Comparison of ENCODE assay signal across 11 cellular contexts in the genomic region with DNA sequence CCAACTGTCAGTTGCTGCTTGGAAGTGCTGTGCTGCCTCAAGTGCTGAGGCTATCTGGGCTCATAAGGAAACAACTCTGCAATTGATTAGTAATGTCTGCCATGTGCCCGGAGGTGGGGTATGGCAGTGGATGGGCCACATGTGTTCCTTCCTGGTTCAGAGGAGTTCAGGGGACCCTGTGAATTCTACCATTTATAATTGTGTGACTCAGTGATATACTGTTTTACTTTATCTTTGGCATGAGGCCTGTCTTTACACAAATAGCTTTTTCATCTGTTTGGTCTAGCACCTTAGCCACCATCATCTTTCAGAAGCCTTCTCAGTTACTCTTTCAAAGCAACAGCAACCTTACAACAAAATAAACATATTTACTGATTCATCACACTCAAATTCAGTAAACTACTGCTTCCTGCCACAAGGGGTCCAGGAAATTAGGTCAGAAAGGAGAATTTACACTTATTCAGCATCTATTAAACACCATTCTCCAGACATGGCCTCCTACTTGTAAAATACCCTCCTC. TPM values are rescaled to one million over a fixed set of nuclear protein-coding genes. Genes with fewer than 3 reads are reported as not detected.
DNase-seq lines count a peak whose midpoint lies in the region; ATAC-seq and TF ChIP-seq lines count a peak whose summit lies in the region.
"Had no signal": no experiment of that assay in that cellular context is flagged by ENCODE, and none has a peak within 500 bp of the region (broad histone marks: within the 10 kb centered on the region; RNA-seq: fewer than 3 reads in every experiment).

No MANE protein-coding gene starts in this region.

- H3K36me3 Mint-ChIP-seq in activated CD4-positive, alpha-beta T cell treated with anti-CD3 and anti-CD28 coated beads for 36 hours (ENCODE audit: low read depth) = no peaks in the 10 kb centered on the region
- H3K36me3 Mint-ChIP-seq: CD4-positive, CD25-positive, alpha-beta regulatory T cell had no signal

- WGBS in smooth muscle cell (ENCODE audit: low lambda C conversion rate) = 61% methylated on average over 1 of the region's 1 CpG

- H3K36me3 ChIP-seq in Panc1 (ENCODE audit: control insufficient read depth, insufficient read depth, low read length) (no peaks in the 10 kb centered on the region), smooth muscle cell (ENCODE audit: low read depth) (no peaks in the 10 kb centered on the region), uterus (no peaks in the 10 kb centered on the region)

- H3F3A ChIP-seq in smooth muscle cell (ENCODE audit: low read depth) = peaks cover 34% of the 10 kb centered on the region

- TF ChIP-seq CTCF in Panc1 (IDR thresholded peaks at IDR 0.05) = 0 out of 2 replicates have a peak, but pooled peaks have one; percentile 23
- peak; percentile 59 for TF ChIP-seq CTCF in epithelial cell of proximal tubule (conservative IDR thresholded peaks at IDR 0.05; ENCODE audit: low read depth, low read length)
- TF ChIP-seq CTCF in smooth muscle cell (IDR thresholded peaks at IDR 0.05; ENCODE audit: borderline replicate concordance, insufficient read depth, poor library complexity, severe bottlenecking) = peak; percentile 46
- peak in 1 of 4 experiments; percentile 7 for TF ChIP-seq CTCF in uterus (IDR thresholded peaks at IDR 0.05)

- H3K4me2 ChIP-seq in smooth muscle cell = peak overlapping the region; percentile 51

- CTCF ChIA-PET in activated CD4-positive, alpha-beta T cell treated with anti-CD3 and anti-CD28 coated beads for 36 hours (lab: Charles Lee) = interaction anchor here (0.9 to 1.4 kb wide), 2 partner anchors 64 to 275 kb away, joined by 3 read pairs; no protein-coding TSS in a partner anchor
- CTCF ChIA-PET in Panc1 (lab: Charles Lee) = no interaction called here

- H2AFZ ChIP-seq in smooth muscle cell (ENCODE audit: low read depth) = peak overlapping the region; percentile 40

- peak; percentile 17 for DNase-seq in activated CD4-positive, alpha-beta T cell treated with anti-CD3 and anti-CD28 coated beads for 36 hours
- DNase-seq in activated CD4-positive, alpha-beta T cell treated with anti-CD3 and anti-CD28 coated beads, Interleukin-2, amount 50 U/mL, for 4 hours = no peak
- no peak for DNase-seq in Panc1 (ENCODE audit: low read depth, low spot score)
- no peak for DNase-seq in epithelial cell of proximal tubule (ENCODE audit: low read depth)
- no peak for DNase-seq in smooth muscle cell (lab: John Stamatoyannopoulos, UW; ENCODE audit: unreplicated experiment)
- no peak for DNase-seq in NCI-H345 (lab: John Stamatoyannopoulos, UW)
- DNase-seq in uterus = no peak
- DNase-seq: NCI-H1436; stimulated activated CD4-positive, alpha-beta T cell treated with anti-CD3 and anti-CD28 coated beads, Interleukin-15, amount 100 ng/mL, for 24 hours had no signal

- H3K4me3 Mint-ChIP-seq in activated CD4-positive, alpha-beta T cell treated with anti-CD3 and anti-CD28 coated beads for 36 hours = no peak overlapping the region
- H3K4me3 Mint-ChIP-seq: CD4-positive, CD25-positive, alpha-beta regulatory T cell had no signal

- H4K20me1 ChIP-seq in smooth muscle cell (ENCODE audit: low read depth) = no peaks in the 10 kb centered on the region

- H3K79me2 ChIP-seq in smooth muscle cell (ENCODE audit: low read depth) = no peaks in the 10 kb centered on the region

- no peak overlapping the region for H3K27ac Mint-ChIP-seq in activated CD4-positive, alpha-beta T cell treated with anti-CD3 and anti-CD28 coated beads for 36 hours
- H3K27ac Mint-ChIP-seq: CD4-positive, CD25-positive, alpha-beta regulatory T cell had no signal

- intact Hi-C loops in activated CD4-positive, alpha-beta T cell treated with anti-CD3 and anti-CD28 coated beads for 36 hours (cut with DNase I, micrococcal nuclease) = no loop called here
- intact Hi-C loops in Panc1 (cut with micrococcal nuclease; ENCODE audit: unreplicated experiment) = no loop called here
- intact Hi-C loops in uterus (cut with DNase I; ENCODE audit: low total_unique reads) = no loop called here

- in situ Hi-C loops in Panc1 (cut with HindIII; ENCODE audit: low pct_unique_long_range_greater_than_20kb, low sequenced_read_pairs) = no loop called here

- H3K9me3 Mint-ChIP-seq in activated CD4-positive, alpha-beta T cell treated with anti-CD3 and anti-CD28 coated beads for 36 hours (ENCODE audit: low read depth) = no peaks in the 10 kb centered on the region

- no peaks in the 10 kb centered on the region for H3K9me3 ChIP-seq in Panc1 (ENCODE audit: control insufficient read depth, insufficient read depth, low read depth, low read length)
- no peaks in the 10 kb centered on the region for H3K9me3 ChIP-seq in smooth muscle cell (replicated peaks; ENCODE audit: low read depth)
- no peaks in the 10 kb centered on the region for H3K9me3 ChIP-seq in uterus

- peak overlapping the region; percentile 64 for H3K9ac ChIP-seq in smooth muscle cell (ENCODE audit: low read depth)

- peak; percentile 49 for ATAC-seq in activated CD4-positive, alpha-beta T cell treated with anti-CD3 and anti-CD28 coated beads for 36 hours
- ATAC-seq in Panc1 (no peak), HG02973 (IDR thresholded peaks at IDR 0.05; ENCODE audit: unreplicated experiment) (no peak)

- BruUV-seq in Panc1 (replicated peaks; lab: Mats Ljungman, UMichigan) = no TSS peak

- no peak for TF ChIP-seq POLR2A in uterus (IDR thresholded peaks at IDR 0.05)

- peaks cover 6% of the 10 kb centered on the region for H3K4me1 Mint-ChIP-seq in activated CD4-positive, alpha-beta T cell treated with anti-CD3 and anti-CD28 coated beads for 36 hours

- POLR2A ChIA-PET in activated CD4-positive, alpha-beta T cell treated with anti-CD3 and anti-CD28 coated beads for 36 hours (lab: Charles Lee) = no interaction called here
- POLR2A ChIA-PET in Panc1 (lab: Charles Lee) = no interaction called here

- H3K4me1 ChIP-seq in Panc1 (ENCODE audit: control insufficient read depth, insufficient read depth, low read length) (peaks cover 16% of the 10 kb centered on the region), smooth muscle cell (ENCODE audit: low read depth) (no peaks in the 10 kb centered on the region), uterus (no peaks in the 10 kb centered on the region)

- H3K4me3 ChIP-seq in Panc1 (ENCODE audit: low read depth in 2 of 2, low read length in 2 of 2) = no peak overlapping the region
- no peak overlapping the region for H3K4me3 ChIP-seq in epithelial cell of proximal tubule (ENCODE audit: low read depth, low read length)
- H3K4me3 ChIP-seq in smooth muscle cell = no peak overlapping the region
- no peak overlapping the region for H3K4me3 ChIP-seq in uterus

- H3K27ac ChIP-seq in Panc1 (ENCODE audit: low read length) = no peak overlapping the region; the same call in 1 of the 2 replicates
- H3K27ac ChIP-seq in smooth muscle cell (ENCODE audit: low read depth) = peak overlapping the region; percentile 93
- no peak overlapping the region for H3K27ac ChIP-seq in uterus

- H3K27me3 Mint-ChIP-seq in activated CD4-positive, alpha-beta T cell treated with anti-CD3 and anti-CD28 coated beads for 36 hours = peaks cover 2% of the 10 kb centered on the region

- no peaks in the 10 kb centered on the region for H3K27me3 ChIP-seq in Panc1 (ENCODE audit: control insufficient read depth, insufficient read depth, low read length)
- no peaks in the 10 kb centered on the region for H3K27me3 ChIP-seq in smooth muscle cell (ENCODE audit: low read depth)
- H3K27me3 ChIP-seq in uterus = no peaks in the 10 kb centered on the region

RNA-seq across cellular contexts. Expression of a gene that starts 20.9 kb away (rescaled TPM):
- total RNA-seq in activated CD4-positive, alpha-beta T cell treated with anti-CD3 and anti-CD28 coated beads for 36 hours = not detected
- 116 TPM for total RNA-seq in Panc1 (2021; ENCODE audit: unreplicated experiment)
- polyA plus RNA-seq in Panc1 (2012; ENCODE audit: insufficient read length) = 140 TPM
- 54.5 and 133 TPM in 2 replicates for total RNA-seq in epithelial cell of proximal tubule
- 112 and 113 TPM in 2 replicates for total RNA-seq in smooth muscle cell
- 100 and 105 TPM in 2 replicates for polyA plus RNA-seq in smooth muscle cell
- total RNA-seq in uterus = 100 to 1,000 TPM in 2 of 4 donors, 10 to 100 TPM in 2; 26.4 to 151 (median 99.0) TPM
- total RNA-seq: CD4-positive, CD25-positive, alpha-beta regulatory T cell had no signal

Comparison
In these comparisons a context has a peak if more than half of its experiments do, and no peak if none do; other contexts are left out.
1. RNA of a gene that starts 20.9 kb away (total RNA-seq): 54.5 to 133 TPM in epithelial cell of proximal tubule, 26.4 to 151 TPM in uterus, 116 TPM in Panc1 (single experiment) and 112 to 113 TPM in smooth muscle cell; not detected in activated CD4-positive, alpha-beta T cell treated with anti-CD3 and anti-CD28 coated beads for 36 hours; every median in the first group is over 10 times any median in the second.